In genomic region chr1:67194209-67194863, GRCh38 we compare ENCODE assay signal across 12 cellular contexts. TPM values are rescaled to one million over a fixed set of nuclear protein-coding genes. Genes with fewer than 3 reads are reported as not detected.
DNase-seq lines count a peak whose midpoint lies in the region; ATAC-seq and TF ChIP-seq lines count a peak whose summit lies in the region.
"Had no signal": no experiment of that assay in that cellular context is flagged by ENCODE, and none has a peak within 500 bp of the region (broad histone marks: within the 10 kb centered on the region; RNA-seq: fewer than 3 reads in every experiment).

No MANE protein-coding gene starts in this region.

- no peak overlapping the region for H2AFZ ChIP-seq in SU-DHL-6 (ENCODE audit: low read depth, low read length, severe bottlenecking)

- H3K4me3 ChIP-seq in SU-DHL-6 (ENCODE audit: insufficient read depth, low read length, poor library complexity, severe bottlenecking) (no peak overlapping the region), spleen (no peak overlapping the region)

- no peak for DNase-seq in activated naive CD4-positive, alpha-beta T cell treated with anti-CD3 and anti-CD28 coated beads, Interleukin-2, amount 50 U/mL, for 72 hours (ENCODE audit: low spot score in 2 of 2)
- no peak for DNase-seq in activated naive CD4-positive, alpha-beta T cell treated with Interleukin-2 at 50 U/mL for 16 hours
- no peak for DNase-seq in stimulated activated naive CD8-positive, alpha-beta T cell treated with anti-CD3 and anti-CD28 coated beads, Interleukin-15, amount 100 ng/mL, for 72 hours
- DNase-seq in NCI-H1694 (lab: John Stamatoyannopoulos, UW): no peak
- no peak for DNase-seq in spleen
- no peak for DNase-seq in progenitor cell of endocrine pancreas (ENCODE audit: low spot score, unreplicated experiment)
- DNase-seq: activated B cell treated with CpG ODN at 0.5 μM for 24 hours, NCI-H446 had no signal

- peak overlapping the region; percentile 54 to 74 for H3K4me3 Mint-ChIP-seq in stimulated activated naive CD8-positive, alpha-beta T cell treated with anti-CD3 and anti-CD28 coated beads, Interleukin-15, amount 100 ng/mL, for 72 hours
- H3K4me3 Mint-ChIP-seq in progenitor cell of endocrine pancreas (ENCODE audit: low read depth): no peak overlapping the region
- H3K4me3 Mint-ChIP-seq: activated B cell treated with CpG ODN at 0.5 μM for 24 hours had no signal

- H3K79me2 ChIP-seq in SU-DHL-6 (ENCODE audit: insufficient read depth, low read length): no peaks in the 10 kb centered on the region

- no peak overlapping the region for H3K9ac ChIP-seq in SU-DHL-6 (ENCODE audit: low read length)

- ATAC-seq in activated naive CD4-positive, alpha-beta T cell treated with anti-CD3 and anti-CD28 coated beads, Interleukin-2, amount 50 U/mL, for 72 hours: peak; percentile 10 to 43
- peak; percentile 85 for ATAC-seq in HG02885 (IDR thresholded peaks at IDR 0.05; ENCODE audit: poor library complexity, unreplicated experiment)
- ATAC-seq in stimulated activated naive CD8-positive, alpha-beta T cell treated with anti-CD3 and anti-CD28 coated beads, Interleukin-15, amount 100 ng/mL, for 72 hours: peak; percentile 55

- no peaks in the 10 kb centered on the region for H3K9me2 ChIP-seq in SU-DHL-6 (replicated peaks; ENCODE audit: insufficient read depth, low read length)

- peaks cover 0 to 30% of the 10 kb centered on the region in 2 donors for H3K36me3 Mint-ChIP-seq in activated naive CD4-positive, alpha-beta T cell treated with anti-CD3 and anti-CD28 coated beads, Interleukin-2, amount 50 U/mL, for 72 hours
- H3K36me3 Mint-ChIP-seq in progenitor cell of endocrine pancreas (ENCODE audit: insufficient read depth): no peaks in the 10 kb centered on the region

- H4K20me1 ChIP-seq in SU-DHL-6 (ENCODE audit: low read depth, low read length): no peaks in the 10 kb centered on the region

- H3K27me3 ChIP-seq in SU-DHL-6 (ENCODE audit: low read length) (no peaks in the 10 kb centered on the region), spleen (replicated peaks in 1 of 7) (no peaks in the 10 kb centered on the region)

- H3K4me1 ChIP-seq in spleen: peaks cover 0 to 3% (median 0%) of the 10 kb centered on the region in 6 donors

- H3K9me3 ChIP-seq in SU-DHL-6 (ENCODE audit: insufficient read depth, low read length): no peaks in the 10 kb centered on the region
- no peaks in the 10 kb centered on the region for H3K9me3 ChIP-seq in spleen

- TF ChIP-seq CTCF in SU-DHL-6 (IDR thresholded peaks at IDR 0.05; ENCODE audit: insufficient read depth, low read length, poor library complexity, severe bottlenecking) (no peak), spleen (IDR thresholded peaks at IDR 0.05 in 8 of 11, conservative IDR thresholded peaks at IDR 0.05 in 3 of 11) (no peak), progenitor cell of endocrine pancreas (IDR thresholded peaks at IDR 0.05; ENCODE audit: unreplicated experiment) (no peak)

- H3K27ac ChIP-seq in SU-DHL-6 (ENCODE audit: low read depth, low read length): no peak overlapping the region
- no peak overlapping the region for H3K27ac ChIP-seq in spleen

- H3K27me3 Mint-ChIP-seq in stimulated activated naive CD8-positive, alpha-beta T cell treated with anti-CD3 and anti-CD28 coated beads, Interleukin-15, amount 100 ng/mL, for 72 hours: peaks cover 9% of the 10 kb centered on the region
- H3K27me3 Mint-ChIP-seq in progenitor cell of endocrine pancreas: peaks cover 6% of the 10 kb centered on the region

- H3K27ac Mint-ChIP-seq in activated naive CD4-positive, alpha-beta T cell treated with anti-CD3 and anti-CD28 coated beads, Interleukin-2, amount 50 U/mL, for 72 hours: peak overlapping the region; percentile 21 to 94
- peak overlapping the region in 1 of 2 donors; percentile 78 for H3K27ac Mint-ChIP-seq in stimulated activated naive CD8-positive, alpha-beta T cell treated with anti-CD3 and anti-CD28 coated beads, Interleukin-15, amount 100 ng/mL, for 72 hours
- H3K27ac Mint-ChIP-seq in progenitor cell of endocrine pancreas: no peak overlapping the region
- H3K27ac Mint-ChIP-seq: activated B cell treated with CpG ODN at 0.5 μM for 24 hours had no signal

- H3F3A ChIP-seq in SU-DHL-6 (ENCODE audit: insufficient read depth): no peaks in the 10 kb centered on the region

- peaks cover 15% of the 10 kb centered on the region for H3K4me1 Mint-ChIP-seq in stimulated activated naive CD8-positive, alpha-beta T cell treated with anti-CD3 and anti-CD28 coated beads, Interleukin-15, amount 100 ng/mL, for 72 hours
- H3K4me1 Mint-ChIP-seq in progenitor cell of endocrine pancreas (ENCODE audit: low read depth): no peaks in the 10 kb centered on the region
- H3K4me1 Mint-ChIP-seq: activated B cell treated with CpG ODN at 0.5 μM for 24 hours had no signal

- WGBS in spleen, 5 donors: 70 to 80% (median 76%) methylated on average over 2 of the region's 2 CpGs

- H3K4me2 ChIP-seq in SU-DHL-6 (ENCODE audit: low read depth, low read length, poor library complexity, severe bottlenecking): peak overlapping the region; percentile 20

- no peak for TF ChIP-seq POLR2A in spleen (IDR thresholded peaks at IDR 0.05)

- intact Hi-C loops in spleen (cut with DNase I; ENCODE audit: low total_unique reads): no loop called here

- peaks cover 0 to 6% of the 10 kb centered on the region in 2 donors for H3K9me3 Mint-ChIP-seq in activated naive CD4-positive, alpha-beta T cell treated with anti-CD3 and anti-CD28 coated beads, Interleukin-2, amount 50 U/mL, for 72 hours
- H3K9me3 Mint-ChIP-seq in stimulated activated naive CD8-positive, alpha-beta T cell treated with anti-CD3 and anti-CD28 coated beads, Interleukin-15, amount 100 ng/mL, for 72 hours: peaks cover 0 to 7% of the 10 kb centered on the region in 2 donors
- H3K9me3 Mint-ChIP-seq in progenitor cell of endocrine pancreas (ENCODE audit: low read depth): no peaks in the 10 kb centered on the region
- H3K9me3 Mint-ChIP-seq: activated B cell treated with CpG ODN at 0.5 μM for 24 hours had no signal

- H3K36me3 ChIP-seq in SU-DHL-6 (ENCODE audit: low read length) (no peaks in the 10 kb centered on the region), spleen (no peaks in the 10 kb centered on the region)

RNA-seq across cellular contexts. Expression of gene IL23R, which starts 28.1 kb away (rescaled TPM):
- total RNA-seq in activated naive CD4-positive, alpha-beta T cell treated with anti-CD3 and anti-CD28 coated beads, Interleukin-2, amount 50 U/mL, for 72 hours: 10 to 100 TPM in 1 of 2 donors, under 1 TPM in 1; 0.87 to 15.6 TPM
- total RNA-seq in spleen (1 to 10 TPM in 3 of 7 donors, under 1 TPM in 3, not detected in 1; 0.38 to 1.2 (median 0.86) TPM), progenitor cell of endocrine pancreas (not detected in 2 replicates)
- polyA plus RNA-seq in spleen: under 1 TPM in 2 of 3 donors, not detected in 1; 0.07 to 0.08 TPM
- total RNA-seq: activated B cell treated with CpG ODN at 0.5 μM for 24 hours, dermis microvascular lymphatic vessel endothelial cell had no signal
- polyA plus RNA-seq: keratinocyte had no signal

RNA-seq across cellular contexts. Expression of gene C1orf141, which starts 59.6 kb away (rescaled TPM):
- total RNA-seq in activated naive CD4-positive, alpha-beta T cell treated with anti-CD3 and anti-CD28 coated beads, Interleukin-2, amount 50 U/mL, for 72 hours: under 1 TPM in 1 of 2 donors, not detected in 1; 0.41 TPM
- total RNA-seq in spleen: not detected
- polyA plus RNA-seq in spleen: not detected
- 0.31 TPM in 1 of 2 replicates, not detected in the other for total RNA-seq in progenitor cell of endocrine pancreas
- total RNA-seq: activated B cell treated with CpG ODN at 0.5 μM for 24 hours, dermis microvascular lymphatic vessel endothelial cell had no signal
- polyA plus RNA-seq: keratinocyte had no signal

Comparison
In these comparisons a context has a peak if more than half of its experiments do, and no peak if none do; other contexts are left out.
1. ATAC-seq: peak in every context shown above with its lines; median percentile 85 in HG02885; 55 in stimulated activated naive CD8-positive, alpha-beta T cell treated with anti-CD3 and anti-CD28 coated beads, Interleukin-15, amount 100 ng/mL, for 72 hours; 26 in activated naive CD4-positive, alpha-beta T cell treated with anti-CD3 and anti-CD28 coated beads, Interleukin-2, amount 50 U/mL, for 72 hours.